ENCODE assay signal across 17 cellular contexts in genomic region chr2:189421644-189422043, GRCh38. TPM values are rescaled to one million over a fixed set of nuclear protein-coding genes. Genes with fewer than 3 reads are reported as not detected.
DNase-seq lines count a peak whose midpoint lies in the region; ATAC-seq, FAIRE-seq and TF ChIP-seq lines count a peak whose summit lies in the region.
"Had no signal": no experiment of that assay in that cellular context is flagged by ENCODE, and none has a peak within 500 bp of the region (broad histone marks: within the 10 kb centered on the region; RNA-seq: fewer than 3 reads in every experiment).

No MANE protein-coding gene starts in this region.

- no peak overlapping the region for H3K27ac ChIP-seq in K562 (ENCODE audit: extremely low read depth, low read depth, low read length)
- H3K27ac ChIP-seq: heart right ventricle had no signal

- no peaks in the 10 kb centered on the region for H3K9me3 ChIP-seq in K562 (replicated peaks; ENCODE audit: control insufficient read depth, insufficient read depth, low read depth, low read length)
- H3K9me3 ChIP-seq: heart right ventricle had no signal

- in situ Hi-C loops in K562 (cut with MboI): loop anchor here (25.0 kb wide), 1 partner anchor 1909 kb away; no protein-coding TSS in a partner anchor

- no peaks in the 10 kb centered on the region for H4K20me1 ChIP-seq in K562 (replicated peaks; ENCODE audit: control insufficient read depth, insufficient read depth, low read length)

- TF ChIP-seq POLR2A in K562 (conservative IDR thresholded peaks at IDR 0.05): no peak

- CTCF ChIA-PET in K562 (lab: Yijun Ruan, JAX; ENCODE audit: low intra/inter-chr PET ratio): no interaction called here

- no peak overlapping the region for H3K4me3 ChIP-seq in K562
- H3K4me3 ChIP-seq: heart right ventricle, lung had no signal

- POLR2A ChIA-PET in K562 (lab: Yijun Ruan, JAX): interaction anchor here (0.6 to 2.4 kb wide), 2 partner anchors 19 to 125 kb away, joined by 3 to 5 read pairs; no protein-coding TSS in a partner anchor

- BruUV-seq in K562 (replicated peaks; lab: Mats Ljungman, UMichigan): no TSS peak

- no peak for TF ChIP-seq RAD21 in K562 (CRISPR knock-in tag; conservative IDR thresholded peaks at IDR 0.05 in 1 of 2, IDR thresholded peaks at IDR 0.05 in 1 of 2)

- no peaks in the 10 kb centered on the region for H3K36me3 ChIP-seq in K562 (ENCODE audit: control insufficient read depth, insufficient read depth, low read length)
- H3K36me3 ChIP-seq: heart right ventricle had no signal

- no peak overlapping the region for H2AFZ ChIP-seq in K562 (ENCODE audit: low read depth, low read length)

- no peak overlapping the region for H3K4me2 ChIP-seq in K562 (ENCODE audit: insufficient read depth, low read length)

- ATAC-seq in K562: no peak
- ATAC-seq in GM21390 (IDR thresholded peaks at IDR 0.05; ENCODE audit: unreplicated experiment): no peak
- ATAC-seq: heart right ventricle had no signal

- H3K79me2 ChIP-seq in K562 (ENCODE audit: control insufficient read depth, insufficient read depth, low read length): no peaks in the 10 kb centered on the region

- FAIRE-seq in HTR-8/SVneo (lab: Jason Lieb, UNC) (peak; percentile 55), K562 (lab: Jason Lieb, UNC) (no peak), GM19239 (lab: Jason Lieb, UNC) (no peak)
- FAIRE-seq: GM18507 had no signal

- intact Hi-C loops in K562 (cut with micrococcal nuclease): no loop called here

- 0% methylated on average over 1 of the region's 1 CpG for WGBS in K562 (ENCODE audit: insufficient coverage, low coverage, missing lambda C conversion rate)

- no peaks in the 10 kb centered on the region for H3K27me3 ChIP-seq in K562 (ENCODE audit: control insufficient read depth in 2 of 2, insufficient read depth in 2 of 2, low read length in 2 of 2)
- H3K27me3 ChIP-seq: heart right ventricle had no signal

- peak; percentile 90 for DNase-seq in EH (ENCODE audit: low read depth)
- no peak for DNase-seq in HTR-8/SVneo (ENCODE audit: insufficient read length, low spot score)
- no peak for DNase-seq in K562 (ENCODE audit: extremely low read depth in 1 of 4, low spot score in 3 of 4)
- peak; percentile 95 for DNase-seq in myocyte (ENCODE audit: low read depth)
- no peak for DNase-seq in AML-193 (lab: John Stamatoyannopoulos, UW)
- DNase-seq in GM19239 (ENCODE audit: insufficient read length, low spot score): no peak
- DNase-seq: activated CD4-positive, alpha-beta T cell treated with anti-CD3 and anti-CD28 coated beads for 4 hours; activated effector memory CD4-positive, alpha-beta T cell treated with anti-CD3 and anti-CD28 coated beads, Interleukin-2, amount 50 U/mL, for 16 hours; dermis blood vessel endothelial cell; DND-41; heart right ventricle; NCI-H510A; stimulated activated CD4-positive, alpha-beta T cell treated with anti-CD3 and anti-CD28 coated beads, Interleukin-1b, Interleukin-23, amount 100 ng/mL, for 48 hours; stimulated activated naive CD4-positive, alpha-beta T cell treated with Interleukin-2 at 50 U/mL for 16 hours had no signal

- no peak for TF ChIP-seq EP300 in K562 (IDR thresholded peaks at IDR 0.05; ENCODE audit: low read length)

- TF ChIP-seq CTCF in K562 (IDR thresholded peaks at IDR 0.05 in 2 of 3, conservative IDR thresholded peaks at IDR 0.05 in 1 of 3; ENCODE audit: insufficient read depth in 2 of 3, low read depth in 1 of 3, low read length in 3 of 3): no peak

- no peak overlapping the region for H3K9ac ChIP-seq in K562 (ENCODE audit: insufficient read depth in 1 of 2, low read depth in 2 of 2, low read length in 2 of 2)

- no peaks in the 10 kb centered on the region for H3K9me1 ChIP-seq in K562 (ENCODE audit: control insufficient read depth, insufficient read depth, low read length)

- H3K4me1 ChIP-seq in K562 (replicated peaks in 1 of 2; ENCODE audit: control insufficient read depth in 2 of 2, insufficient read depth in 2 of 2, low read length in 2 of 2): peaks cover 0 to 5% of the 10 kb centered on the region in 2 experiments; a peak in 2 of 5 replicates
- H3K4me1 ChIP-seq: heart right ventricle had no signal

TF ChIP-seq in K562, 482 proteins besides CTCF, POLR2A, EP300 and RAD21:
- TF ChIP-seq HMG20A (CRISPR knock-in tag; conservative IDR thresholded peaks at IDR 0.05): no peak
- peak; percentile 82 for TF ChIP-seq NFIC (IDR thresholded peaks at IDR 0.05)
- 0 out of 2 replicates have a peak, but pooled peaks have one; percentile 24 for TF ChIP-seq NFIX (CRISPR knock-in tag; IDR thresholded peaks at IDR 0.05; ENCODE audit: low read depth)
- TF ChIP-seq PURB (CRISPR knock-in tag; IDR thresholded peaks at IDR 0.05; ENCODE audit: low read depth): no peak
- no peak for TF ChIP-seq BCOR (IDR thresholded peaks at IDR 0.05)
- no peak for TF ChIP-seq HNRNPUL1 (IDR thresholded peaks at IDR 0.05; ENCODE audit: low read length)
- TF ChIP-seq HDAC3 (IDR thresholded peaks at IDR 0.05; ENCODE audit: borderline replicate concordance, partially characterized antibody): no peak

RNA-seq across cellular contexts. Expression of gene WDR75, which starts 19.6 kb away (rescaled TPM):
- total RNA-seq in K562 (2011; cell fraction: chromatin; rRNA removed; ENCODE audit: low replicate concordance): 71.2 and 129 TPM in 2 replicates
- total RNA-seq in K562 (2011; cell fraction: nucleolus; rRNA removed): 59.6 and 96.4 TPM in 2 replicates
- total RNA-seq in K562 (2011; cell fraction: nucleoplasm; rRNA removed): 83.7 and 87.0 TPM in 2 replicates
- total RNA-seq in K562 (2014; rRNA removed) (50.9 and 59.6 TPM in 2 replicates), K562 (2014; rRNA removed; fragmentation: Illumina TruSeq; extraction: Trizol) (81.4 and 91.9 TPM in 2 replicates), K562 (2015; rRNA removed; fragmentation: Illumina TruSeq; extraction: Trizol) (71.7 and 76.4 TPM in 2 replicates), K562 (2021) (54.2 and 59.1 TPM in 2 replicates), myocyte (45.2 and 48.6 TPM in 2 replicates)
- polyA plus RNA-seq in K562 (2011; rRNA removed) (71.7 and 104 TPM in 2 replicates), K562 (2014; fragmentation: Illumina TruSeq; extraction: Trizol) (90.9 and 146 TPM in 2 replicates), K562 (2014; fragmentation: Nextera tagmentation; extraction: Ambion mirVana) (100 to 1,000 TPM in 1 of 2 experiments, 10 to 100 TPM in 1; 66.3 to 111 TPM), K562 (2014; rRNA removed) (60.4 and 68.9 TPM in 2 replicates)
- polyA plus RNA-seq in K562 (2011; cell fraction: cytosol; rRNA removed): 21.9 and 26.6 TPM in 2 replicates
- 140 and 156 TPM in 2 replicates for polyA plus RNA-seq in K562 (2011; cell fraction: nucleus; rRNA removed)
- 25.7 and 120 TPM in 2 replicates for polyA plus RNA-seq in K562 (2012)
- polyA minus RNA-seq in K562 (2011; rRNA and poly(A)+ RNA removed): 97.3 and 100 TPM in 2 replicates
- polyA minus RNA-seq in K562 (2011; cell fraction: cytosol; rRNA and poly(A)+ RNA removed): 19.5 and 28.0 TPM in 2 replicates
- 96.5 and 115 TPM in 2 replicates for polyA minus RNA-seq in K562 (2011; cell fraction: nucleus; rRNA and poly(A)+ RNA removed)
- polyA plus RNA-seq in myocyte (2012): 16.5 TPM

Comparison
In these comparisons a context has a peak if more than half of its experiments do, and no peak if none do; other contexts are left out.
1. DNase-seq: peak in EH (single experiment) and myocyte (single experiment); none in HTR-8/SVneo (single experiment), K562 (0 of 4), AML-193 (0 of 2) and GM19239 (single experiment).